In the genomic region with DNA sequence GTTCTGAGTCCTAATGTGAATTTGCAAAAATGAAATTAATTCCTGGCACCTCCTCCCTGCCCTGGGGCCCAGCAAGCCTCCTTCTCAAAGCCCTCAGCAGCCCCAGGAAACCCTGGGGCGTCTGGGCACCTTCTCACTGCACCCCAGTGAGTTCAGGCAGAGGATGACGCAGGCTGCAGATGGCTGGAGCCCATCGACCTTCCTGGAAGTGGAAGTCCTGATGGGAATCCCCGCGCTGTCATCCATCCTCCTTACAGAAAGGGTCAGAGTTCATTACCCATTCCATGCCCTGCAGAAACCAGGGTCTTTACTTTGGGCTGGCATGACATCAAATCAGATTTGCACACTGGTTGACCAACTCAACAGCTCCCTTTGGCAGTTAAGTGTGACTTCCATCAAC, we compare ENCODE assay signal across 24 cellular contexts.
"Had no signal": no experiment of that assay in that cellular context is flagged by ENCODE, and none has a peak within 500 bp of the region (broad histone marks: within the 10 kb centered on the region; RNA-seq: fewer than 3 reads in every experiment).

No MANE protein-coding gene starts in this region.

- H3K36me3 Mint-ChIP-seq: memory B cell, natural killer cell had no signal

- H3K4me3 ChIP-seq: coronary artery, esophagus muscularis mucosa, gastroesophageal sphincter, heart left ventricle, hepatocyte, lung, pancreas, prostate gland, smooth muscle cell, stomach, thyroid gland had no signal

- H3K27me3 ChIP-seq: foreskin keratinocyte, gastroesophageal sphincter, hepatocyte, pancreas, thyroid gland had no signal

- H3K4me3 Mint-ChIP-seq: memory B cell; natural killer cell; stimulated activated effector memory CD8-positive, alpha-beta T cell treated with anti-CD3 and anti-CD28 coated beads, Interleukin-12 subunit alpha, Interleukin-12 subunit beta, amount 100 ng/mL, for 72 hours had no signal

- H3K4me1 Mint-ChIP-seq: memory B cell; stimulated activated effector memory CD8-positive, alpha-beta T cell treated with anti-CD3 and anti-CD28 coated beads, Interleukin-12 subunit alpha, Interleukin-12 subunit beta, amount 100 ng/mL, for 72 hours had no signal

- H3K9me3 ChIP-seq: esophagus muscularis mucosa, gastroesophageal sphincter, heart left ventricle, neutrophil, pancreas, prostate gland, stomach, thyroid gland had no signal

- DNase-seq: dermis blood vessel endothelial cell; effector memory CD4-positive, alpha-beta T cell; foreskin keratinocyte; kidney; natural killer cell; right cardiac atrium; stimulated activated CD4-positive, alpha-beta T cell treated with anti-CD3 and anti-CD28 coated beads, Interleukin-2, amount 100 ng/mL, for 24 hours; stimulated activated CD4-positive, alpha-beta T cell treated with anti-CD3 and anti-CD28 coated beads, Interleukin-4, amount 100 ng/mL, for 24 hours; stimulated activated naive CD4-positive, alpha-beta T cell treated with Interleukin-2 at 50 U/mL for 16 hours; stomach; thyroid gland; trophoblast cell had no signal

- H3K27ac ChIP-seq: coronary artery, esophagus muscularis mucosa, foreskin keratinocyte, gastroesophageal sphincter, hepatocyte, neutrophil, pancreas, prostate gland, stomach, thyroid gland had no signal

- H3K27ac Mint-ChIP-seq: memory B cell; natural killer cell; stimulated activated effector memory CD8-positive, alpha-beta T cell treated with anti-CD3 and anti-CD28 coated beads, Interleukin-12 subunit alpha, Interleukin-12 subunit beta, amount 100 ng/mL, for 72 hours had no signal

- H3K36me3 ChIP-seq: esophagus muscularis mucosa, gastroesophageal sphincter, heart left ventricle, neutrophil, pancreas, prostate gland, stomach, thyroid gland had no signal

- H3K9me3 Mint-ChIP-seq: memory B cell; natural killer cell; stimulated activated effector memory CD8-positive, alpha-beta T cell treated with anti-CD3 and anti-CD28 coated beads, Interleukin-12 subunit alpha, Interleukin-12 subunit beta, amount 100 ng/mL, for 72 hours had no signal

- ATAC-seq: foreskin keratinocyte; gastroesophageal sphincter; heart left ventricle; natural killer cell; pancreas; right cardiac atrium; stimulated activated effector memory CD8-positive, alpha-beta T cell treated with anti-CD3 and anti-CD28 coated beads, Interleukin-12 subunit alpha, Interleukin-12 subunit beta, amount 100 ng/mL, for 72 hours had no signal

- H3K4me1 ChIP-seq: esophagus muscularis mucosa, foreskin keratinocyte, gastroesophageal sphincter, prostate gland, stomach, thyroid gland had no signal
